Comparison of ENCODE assay signal across 17 cellular contexts in genomic region chr18:55430026-55430425, GRCh38.
DNase-seq lines count a peak whose midpoint lies in the region; ATAC-seq and TF ChIP-seq lines count a peak whose summit lies in the region.
"Had no signal": no experiment of that assay in that cellular context is flagged by ENCODE, and none has a peak within 500 bp of the region (broad histone marks: within the 10 kb centered on the region; RNA-seq: fewer than 3 reads in every experiment).

No MANE protein-coding gene starts in this region.

- intact Hi-C loops in gastrocnemius medialis (cut with DNase I; ENCODE audit: low total_unique reads), result no loop called here

- H3K27me3 ChIP-seq in gastrocnemius medialis, result no peaks in the 10 kb centered on the region

- H3K4me3 ChIP-seq in gastrocnemius medialis, result no peak overlapping the region

- ATAC-seq in gastrocnemius medialis, result no peak

- no peak for TF ChIP-seq POLR2A in gastrocnemius medialis (IDR thresholded peaks at IDR 0.05)

- TF ChIP-seq CTCF in gastrocnemius medialis (IDR thresholded peaks at IDR 0.05 in 4 of 5, conservative IDR thresholded peaks at IDR 0.05 in 1 of 5), result no peak

- H3K4me1 ChIP-seq in gastrocnemius medialis, result peaks cover 22 to 34% of the 10 kb centered on the region in 2 donors

- no peaks in the 10 kb centered on the region for H3K9me3 ChIP-seq in gastrocnemius medialis

- in situ Hi-C loops in gastrocnemius medialis (cut with MboI; ENCODE audit: low sequenced_read_pairs in 4 of 4), result no loop called here

- peak; percentile 60 for DNase-seq in DMS 273 (lab: John Stamatoyannopoulos, UW; ENCODE audit: unreplicated experiment)
- no peak for DNase-seq in DMS 273 treated with DMSO at 0.1 percent for 48 hours (lab: John Stamatoyannopoulos, UW)
- DNase-seq in amniotic epithelial cell (ENCODE audit: low read depth), result peak; percentile 37
- DNase-seq in left kidney (ENCODE audit: low read depth, low spot score), result peak; percentile 39
- DNase-seq in gastrocnemius medialis, result no peak
- no peak for DNase-seq in NCI-H1048 (lab: John Stamatoyannopoulos, UW)
- no peak for DNase-seq in HuH-7 (ENCODE audit: low spot score)
- no peak for DNase-seq in T-helper 1 cell
- DNase-seq: Calu3; CD4-positive, alpha-beta memory T cell; DMS79 treated with DMSO at 0.1 percent for 48 hours; H9; NCI-H146; NCI-H2081; NCI-H510A treated with DMSO at 0.1 percent for 48 hours; SIG-M5 had no signal

- H3K36me3 ChIP-seq in gastrocnemius medialis, result no peaks in the 10 kb centered on the region

- peak overlapping the region in 3 of 4 donors; percentile 38 to 50 (median 44) for H3K27ac ChIP-seq in gastrocnemius medialis
- H3K27ac ChIP-seq: 22Rv1 had no signal

Comparison
In these comparisons a context has a peak if more than half of its experiments do, and no peak if none do; other contexts are left out.
1. DNase-seq: peak in DMS 273 (single experiment), amniotic epithelial cell (single experiment) and left kidney (single experiment); none in DMS 273 treated with DMSO at 0.1 percent for 48 hours (single experiment), gastrocnemius medialis (0 of 2), NCI-H1048 (single experiment), HuH-7 (single experiment) and T-helper 1 cell (0 of 5).